In genomic region chr17:56320443-56320842, GRCh38 we compare ENCODE assay signal across 1 cellular context.
TF ChIP-seq lines count a peak whose summit lies in the region.

No MANE protein-coding gene starts in this region.

TF ChIP-seq in GM23338, 12 proteins besides CTCF, POLR2A, EP300 and RAD21 (continued from another document):
- TF ChIP-seq ZNF462 (CRISPR knock-in tag; IDR thresholded peaks at IDR 0.05) (no peak), JUNB (IDR thresholded peaks at IDR 0.05; ENCODE audit: unreplicated experiment) (no peak), CREB1 (CRISPR knock-in tag; IDR thresholded peaks at IDR 0.05; ENCODE audit: low read depth) (no peak), ZNF331 (CRISPR knock-in tag; IDR thresholded peaks at IDR 0.05; ENCODE audit: low read depth) (no peak), ZNF114 (CRISPR knock-in tag; IDR thresholded peaks at IDR 0.05) (no peak), ETS1 (IDR thresholded peaks at IDR 0.05) (no peak), STAT1 (IDR thresholded peaks at IDR 0.05; ENCODE audit: unreplicated experiment) (no peak)
